Comparison of ENCODE assay signal across 18 cellular contexts in genomic region chr10:86498608-86499007, GRCh38. TPM values are rescaled to one million over a fixed set of nuclear protein-coding genes. Genes with fewer than 3 reads are reported as not detected.
A peak's percentile ranks its signal among the peaks of the same experiment; 100 is the strongest.
DNase-seq lines count a peak whose midpoint lies in the region; ATAC-seq and TF ChIP-seq lines count a peak whose summit lies in the region.
"Had no signal": no experiment of that assay in that cellular context is flagged by ENCODE, and none has a peak within 500 bp of the region (broad histone marks: within the 10 kb centered on the region; RNA-seq: fewer than 3 reads in every experiment).

No MANE protein-coding gene starts in this region.

- peaks cover 44 to 77% of the 10 kb centered on the region in 2 experiments for H3K36me3 ChIP-seq in HEK293 (ENCODE audit: control insufficient read depth in 2 of 2, insufficient read depth in 1 of 2, low read length in 2 of 2)
- peaks cover 7 to 96% of the 10 kb centered on the region in 2 donors for H3K36me3 ChIP-seq in neuronal stem cell (replicated peaks in 1 of 2; ENCODE audit: control insufficient read depth in 2 of 2, insufficient read depth in 2 of 2, low read length in 2 of 2)

- H3K4me3 Mint-ChIP-seq in activated naive CD8-positive, alpha-beta T cell, result no peak overlapping the region
- no peak overlapping the region for H3K4me3 Mint-ChIP-seq in activated naive CD8-positive, alpha-beta T cell treated with anti-CD3 and anti-CD28 coated beads, Interleukin-2, amount 50 U/mL, for 24 hours
- no peak overlapping the region for H3K4me3 Mint-ChIP-seq in central memory CD8-positive, alpha-beta T cell
- no peak overlapping the region for H3K4me3 Mint-ChIP-seq in type B pancreatic cell

- H2BK15ac ChIP-seq in neuronal stem cell (ENCODE audit: low read length), result no peak overlapping the region

- H3K18ac ChIP-seq in neuronal stem cell (ENCODE audit: low read length), result no peak overlapping the region

- H3K79me1 ChIP-seq in neuronal stem cell (ENCODE audit: low read depth, low read length), result peaks cover 4% of the 10 kb centered on the region

- H3K27me3 Mint-ChIP-seq in activated naive CD8-positive, alpha-beta T cell, result no peaks in the 10 kb centered on the region
- no peaks in the 10 kb centered on the region for H3K27me3 Mint-ChIP-seq in activated naive CD8-positive, alpha-beta T cell treated with anti-CD3 and anti-CD28 coated beads, Interleukin-2, amount 50 U/mL, for 24 hours
- no peaks in the 10 kb centered on the region for H3K27me3 Mint-ChIP-seq in central memory CD8-positive, alpha-beta T cell
- no peaks in the 10 kb centered on the region for H3K27me3 Mint-ChIP-seq in type B pancreatic cell

- H3K36me3 Mint-ChIP-seq in activated naive CD8-positive, alpha-beta T cell, result peaks cover 12% of the 10 kb centered on the region
- peaks cover 70% of the 10 kb centered on the region for H3K36me3 Mint-ChIP-seq in activated naive CD8-positive, alpha-beta T cell treated with anti-CD3 and anti-CD28 coated beads, Interleukin-2, amount 50 U/mL, for 24 hours (ENCODE audit: low read depth)
- H3K36me3 Mint-ChIP-seq in central memory CD8-positive, alpha-beta T cell (ENCODE audit: insufficient read depth), result peaks cover 51% of the 10 kb centered on the region
- peaks cover 41% of the 10 kb centered on the region for H3K36me3 Mint-ChIP-seq in type B pancreatic cell
- peaks cover 8 to 40% of the 10 kb centered on the region in 2 donors for H3K36me3 Mint-ChIP-seq in activated naive CD4-positive, alpha-beta T cell treated with anti-CD3 and anti-CD28 coated beads, Interleukin-2, amount 50 U/mL, for 72 hours

- H2BK5ac ChIP-seq in neuronal stem cell (ENCODE audit: low read length), result no peak overlapping the region

- no peak overlapping the region for H4K8ac ChIP-seq in neuronal stem cell (ENCODE audit: low read depth, low read length)

- H3K23ac ChIP-seq in neuronal stem cell (ENCODE audit: low read depth, low read length, poor library complexity), result no peak overlapping the region

- H3K27ac ChIP-seq in HEK293 (ENCODE audit: extremely low read depth, low read depth, low read length) (no peak overlapping the region), neuronal stem cell (replicated peaks; ENCODE audit: low read length) (no peak overlapping the region)

- H2AFZ ChIP-seq in neuronal stem cell (ENCODE audit: low read length), result no peak overlapping the region

- no peak overlapping the region for H3K4me2 ChIP-seq in neuronal stem cell (ENCODE audit: insufficient read depth, low read length, poor library complexity, severe bottlenecking)

- no peak for TF ChIP-seq CTCF in HEK293 (tag by site-specific recombination; IDR thresholded peaks at IDR 0.05)
- no peak for TF ChIP-seq CTCF in type B pancreatic cell (conservative IDR thresholded peaks at IDR 0.05)

- H3K4ac ChIP-seq in neuronal stem cell (ENCODE audit: low read length), result no peak overlapping the region

- H3K4me3 ChIP-seq in HEK293 (ENCODE audit: low read depth, low read length) (no peak overlapping the region), neuronal stem cell (ENCODE audit: low read length in 2 of 2) (no peak overlapping the region)
- H3K4me3 ChIP-seq: HAP-1 had no signal

- no peaks in the 10 kb centered on the region for H3K27me3 ChIP-seq in neuronal stem cell (ENCODE audit: control insufficient read depth in 3 of 3, insufficient read depth in 3 of 3, low read depth in 1 of 3, low read length in 3 of 3)

- H3K9ac ChIP-seq in neuronal stem cell (ENCODE audit: low read depth, low read length, poor library complexity), result no peak overlapping the region

- no peak overlapping the region for H4K91ac ChIP-seq in neuronal stem cell (ENCODE audit: low read depth, low read length, poor library complexity)

- H3K14ac ChIP-seq in neuronal stem cell (ENCODE audit: low read length), result no peak overlapping the region

- POLR2A ChIA-PET in HEK293 (lab: Yijun Ruan, JAX), result no interaction called here

- H3K4me1 Mint-ChIP-seq in activated naive CD8-positive, alpha-beta T cell (ENCODE audit: low read depth), result peaks cover 63% of the 10 kb centered on the region
- H3K4me1 Mint-ChIP-seq in activated naive CD8-positive, alpha-beta T cell treated with anti-CD3 and anti-CD28 coated beads, Interleukin-2, amount 50 U/mL, for 24 hours, result peaks cover 37% of the 10 kb centered on the region
- peaks cover 62% of the 10 kb centered on the region for H3K4me1 Mint-ChIP-seq in central memory CD8-positive, alpha-beta T cell
- peaks cover 3% of the 10 kb centered on the region for H3K4me1 Mint-ChIP-seq in type B pancreatic cell (ENCODE audit: unreplicated experiment)

- CTCF ChIA-PET in HEK293 (lab: Yijun Ruan, JAX), result no interaction called here

- no peaks in the 10 kb centered on the region for H3K9me3 Mint-ChIP-seq in activated naive CD8-positive, alpha-beta T cell (ENCODE audit: low read depth)
- no peaks in the 10 kb centered on the region for H3K9me3 Mint-ChIP-seq in activated naive CD8-positive, alpha-beta T cell treated with anti-CD3 and anti-CD28 coated beads, Interleukin-2, amount 50 U/mL, for 24 hours
- H3K9me3 Mint-ChIP-seq in central memory CD8-positive, alpha-beta T cell, result no peaks in the 10 kb centered on the region
- H3K9me3 Mint-ChIP-seq in type B pancreatic cell, result no peaks in the 10 kb centered on the region
- H3K9me3 Mint-ChIP-seq in activated naive CD4-positive, alpha-beta T cell treated with anti-CD3 and anti-CD28 coated beads, Interleukin-2, amount 50 U/mL, for 72 hours, result no peaks in the 10 kb centered on the region

- no peak for DNase-seq in activated naive CD8-positive, alpha-beta T cell treated with anti-CD3 and anti-CD28 coated beads, Interleukin-2, amount 50 U/mL, for 24 hours
- DNase-seq in central memory CD8-positive, alpha-beta T cell (ENCODE audit: low spot score in 2 of 2), result no peak
- no peak for DNase-seq in type B pancreatic cell (ENCODE audit: extremely low spot score, unreplicated experiment)
- DNase-seq in neuronal stem cell (ENCODE audit: low spot score), result no peak
- no peak for DNase-seq in activated naive CD4-positive, alpha-beta T cell treated with anti-CD3 and anti-CD28 coated beads, Interleukin-2, amount 50 U/mL, for 72 hours (ENCODE audit: low spot score in 2 of 2)
- DNase-seq: ACHN, AML-193, DMS53, IMR-90, Karpas-422, MM.1S, NCI-H1092 treated with DMSO at 0.1 percent for 48 hours, NCI-H2029 treated with DMSO at 0.1 percent for 48 hours, NCI-H510A treated with DMSO at 0.1 percent for 48 hours had no signal

- no peak for ATAC-seq in activated naive CD8-positive, alpha-beta T cell treated with anti-CD3 and anti-CD28 coated beads, Interleukin-2, amount 50 U/mL, for 24 hours
- ATAC-seq in central memory CD8-positive, alpha-beta T cell (replicated peaks; ENCODE audit: extremely low read depth, poor library complexity, severe bottlenecking), result no peak
- ATAC-seq in activated naive CD4-positive, alpha-beta T cell treated with anti-CD3 and anti-CD28 coated beads, Interleukin-2, amount 50 U/mL, for 72 hours, result no peak
- ATAC-seq: Panc1 had no signal

- H3K4me1 ChIP-seq in HEK293 (ENCODE audit: control insufficient read depth, insufficient read depth, low read length), result peaks cover 6% of the 10 kb centered on the region
- no peaks in the 10 kb centered on the region for H3K4me1 ChIP-seq in neuronal stem cell (ENCODE audit: control insufficient read depth in 2 of 2, insufficient read depth in 1 of 2, low read depth in 1 of 2, low read length in 2 of 2)

- no peak overlapping the region for H2BK12ac ChIP-seq in neuronal stem cell (ENCODE audit: low read length)

- H3K9me3 ChIP-seq in HEK293 (ENCODE audit: control insufficient read depth, insufficient read depth, low read depth, low read length), result no peaks in the 10 kb centered on the region
- no peaks in the 10 kb centered on the region for H3K9me3 ChIP-seq in neuronal stem cell (replicated peaks in 1 of 2; ENCODE audit: control insufficient read depth in 2 of 2, insufficient read depth in 1 of 2, low read depth in 1 of 2, low read length in 2 of 2)
- H3K9me3 ChIP-seq: HAP-1 had no signal

- no CpG with 5 or more reads among the region's 1 CpG for WGBS in neuronal stem cell (ENCODE audit: extremely low coverage in 2 of 2, insufficient read length in 2 of 2, insufficient replicate concordance in 1 of 2), 2 donors

- no peak overlapping the region for H2BK120ac ChIP-seq in neuronal stem cell (ENCODE audit: low read depth, low read length)

- peak overlapping the region; percentile 43 for H3K27ac Mint-ChIP-seq in activated naive CD8-positive, alpha-beta T cell
- H3K27ac Mint-ChIP-seq in activated naive CD8-positive, alpha-beta T cell treated with anti-CD3 and anti-CD28 coated beads, Interleukin-2, amount 50 U/mL, for 24 hours, result no peak overlapping the region
- H3K27ac Mint-ChIP-seq in central memory CD8-positive, alpha-beta T cell (ENCODE audit: low read depth), result peak overlapping the region; percentile 53
- H3K27ac Mint-ChIP-seq in type B pancreatic cell, result peak overlapping the region; percentile 1
- peak overlapping the region in 1 of 2 donors; percentile 37 for H3K27ac Mint-ChIP-seq in activated naive CD4-positive, alpha-beta T cell treated with anti-CD3 and anti-CD28 coated beads, Interleukin-2, amount 50 U/mL, for 72 hours

- no peak overlapping the region for H2AK5ac ChIP-seq in neuronal stem cell (ENCODE audit: low read depth, low read length)

TF ChIP-seq in HEK293, 187 proteins besides CTCF, POLR2A, EP300 and RAD21:
- TF ChIP-seq PRDM6 (tag by site-specific recombination; IDR thresholded peaks at IDR 0.05) (peak; percentile 38), ZNF132 (tag by site-specific recombination; IDR thresholded peaks at IDR 0.05; ENCODE audit: borderline replicate concordance) (no peak), ZNF140 (tag by site-specific recombination; IDR thresholded peaks at IDR 0.05) (no peak), ZNF341 (tag by site-specific recombination; IDR thresholded peaks at IDR 0.05; ENCODE audit: low read depth) (no peak)

RNA-seq across cellular contexts. Expression of gene WAPL, which starts 23.0 kb away (rescaled TPM):
- 41.3 and 42.4 TPM in 2 replicates for total RNA-seq in type B pancreatic cell (ENCODE audit: low replicate concordance)
- polyA plus RNA-seq in neuronal stem cell (2013, experiment 1 of 2), result 28.7 TPM
- 29.0 TPM for polyA plus RNA-seq in neuronal stem cell (2013, experiment 2 of 2)
- 10 to 100 TPM; 46.0 to 46.5 TPM for total RNA-seq in activated naive CD4-positive, alpha-beta T cell treated with anti-CD3 and anti-CD28 coated beads, Interleukin-2, amount 50 U/mL, for 72 hours
